In genomic region chr2:121388371-121388770, GRCh38 we compare ENCODE assay signal across 15 cellular contexts.
DNase-seq lines count a peak whose midpoint lies in the region; ATAC-seq and TF ChIP-seq lines count a peak whose summit lies in the region.
"Had no signal": no experiment of that assay in that cellular context is flagged by ENCODE, and none has a peak within 500 bp of the region (broad histone marks: within the 10 kb centered on the region; RNA-seq: fewer than 3 reads in every experiment).

No MANE protein-coding gene starts in this region.

- H3K9ac ChIP-seq in GM23248, result no peak overlapping the region

- no peaks in the 10 kb centered on the region for H3K9me3 ChIP-seq in GM23248 (ENCODE audit: low read depth)
- H3K9me3 ChIP-seq in T-helper 17 cell (ENCODE audit: control insufficient read depth, low read length, poor library complexity, severe bottlenecking), result no peaks in the 10 kb centered on the region
- no peaks in the 10 kb centered on the region for H3K9me3 ChIP-seq in CD8-positive, alpha-beta T cell (ENCODE audit: low read length)
- H3K9me3 ChIP-seq: HAP-1 had no signal

- ATAC-seq in T-helper 17 cell, result no peak
- no peak for ATAC-seq in CD8-positive, alpha-beta T cell
- ATAC-seq: Panc1, SK-N-SH treated with all-trans-retinoic acid at 6 μM for 48 hours had no signal

- no peaks in the 10 kb centered on the region for H3K4me1 Mint-ChIP-seq in T-helper 17 cell
- no peaks in the 10 kb centered on the region for H3K4me1 Mint-ChIP-seq in CD8-positive, alpha-beta T cell (ENCODE audit: low read depth)

- DNase-seq in ACHN (peak; percentile 58), GM23248 (no peak), astrocyte of the spinal cord (ENCODE audit: low read depth, low spot score) (peak; percentile 32), left kidney (ENCODE audit: low read depth, low spot score) (peak; percentile 20), GDM1 (lab: John Stamatoyannopoulos, UW) (no peak), T-helper 17 cell (no peak), DMS 273 (lab: John Stamatoyannopoulos, UW; ENCODE audit: unreplicated experiment) (no peak)
- no peak for DNase-seq in CD8-positive, alpha-beta T cell
- DNase-seq: CD4-positive, CD25-positive, alpha-beta regulatory T cell; NCI-H1417 treated with DMSO at 0.1 percent for 48 hours; NCI-H2029 treated with DMSO at 0.1 percent for 48 hours; SHP77 had no signal

- no peak overlapping the region for H3K27ac Mint-ChIP-seq in T-helper 17 cell
- H3K27ac Mint-ChIP-seq in CD8-positive, alpha-beta T cell, result no peak overlapping the region
- H3K27ac Mint-ChIP-seq: CD4-positive, CD25-positive, alpha-beta regulatory T cell had no signal

- in situ Hi-C loops in ACHN (cut with HindIII; ENCODE audit: low pct_ligation_motif_present, low pct_unique_long_range_greater_than_20kb, low sequenced_read_pairs) (no loop called here), GM23248 (cut with MboI) (loop anchor here (25.0 kb wide), 1 partner anchor 324 kb away; no protein-coding TSS in a partner anchor), astrocyte of the spinal cord (cut with HindIII; ENCODE audit: low sequenced_read_pairs) (no loop called here)

- H3K4me3 Mint-ChIP-seq in T-helper 17 cell, result no peak overlapping the region
- no peak overlapping the region for H3K4me3 Mint-ChIP-seq in CD8-positive, alpha-beta T cell
- H3K4me3 Mint-ChIP-seq: CD4-positive, CD25-positive, alpha-beta regulatory T cell had no signal

- 0 out of 2 replicates have a peak overlapping the region, but pooled peaks have one; percentile 4 for H3K27ac ChIP-seq in GM23248
- H3K27ac ChIP-seq in CD8-positive, alpha-beta T cell (ENCODE audit: low read depth, low read length), result no peak overlapping the region

- CTCF ChIA-PET in CD8-positive, alpha-beta T cell (lab: Charles Lee), result interaction anchor here (0.7 kb wide), 1 partner anchor 8 kb away, joined by 3 read pairs; no protein-coding TSS in a partner anchor

- WGBS in GM23248 (ENCODE audit: low coverage in 1 of 2, low lambda C conversion rate in 2 of 2, missing lambda C conversion rate in 2 of 2), 2 experiments, result 94 to 98% methylated on average over 5 of the region's 5 CpGs

- H4K20me1 ChIP-seq in GM23248 (ENCODE audit: insufficient read depth), result no peaks in the 10 kb centered on the region

- peaks cover 18% of the 10 kb centered on the region for H3K4me1 ChIP-seq in GM23248 (ENCODE audit: insufficient read depth)
- no peaks in the 10 kb centered on the region for H3K4me1 ChIP-seq in CD8-positive, alpha-beta T cell (ENCODE audit: insufficient read depth, low read length)

- no peaks in the 10 kb centered on the region for H3K9me3 Mint-ChIP-seq in CD8-positive, alpha-beta T cell

- H3K4me2 ChIP-seq in GM23248 (ENCODE audit: unreplicated experiment), result no peak overlapping the region

- no peak overlapping the region for H2AFZ ChIP-seq in GM23248

- no peaks in the 10 kb centered on the region for H3K79me2 ChIP-seq in GM23248 (ENCODE audit: insufficient read depth)

- no peaks in the 10 kb centered on the region for H3K27me3 Mint-ChIP-seq in T-helper 17 cell
- H3K27me3 Mint-ChIP-seq in CD8-positive, alpha-beta T cell (ENCODE audit: low read depth), result no peaks in the 10 kb centered on the region
- H3K27me3 Mint-ChIP-seq: CD4-positive, CD25-positive, alpha-beta regulatory T cell had no signal

- peaks cover 9% of the 10 kb centered on the region; the same call in 1 of the 2 replicates for H3F3A ChIP-seq in GM23248 (ENCODE audit: insufficient read depth)

- no peaks in the 10 kb centered on the region for H3K27me3 ChIP-seq in GM23248 (replicated peaks; ENCODE audit: insufficient read depth)
- no peaks in the 10 kb centered on the region for H3K27me3 ChIP-seq in CD8-positive, alpha-beta T cell (ENCODE audit: insufficient read depth, low read length)

- POLR2A ChIA-PET in CD8-positive, alpha-beta T cell (lab: Charles Lee), result no interaction called here

- peaks cover 4% of the 10 kb centered on the region for H3K36me3 Mint-ChIP-seq in T-helper 17 cell (ENCODE audit: low read depth)
- H3K36me3 Mint-ChIP-seq in CD8-positive, alpha-beta T cell, result peaks cover 68% of the 10 kb centered on the region

- intact Hi-C loops in CD8-positive, alpha-beta T cell (cut with DNase I, micrococcal nuclease), result no loop called here

- H3K9me2 ChIP-seq in GM23248 (ENCODE audit: insufficient read depth), result no peaks in the 10 kb centered on the region

- no peak for TF ChIP-seq CTCF in astrocyte of the spinal cord (IDR thresholded peaks at IDR 0.05; ENCODE audit: low read depth, low read length)
- no peak for TF ChIP-seq CTCF in CD8-positive, alpha-beta T cell (IDR thresholded peaks at IDR 0.05)

- H3K4me3 ChIP-seq in GM23248 (no peak overlapping the region), astrocyte of the spinal cord (ENCODE audit: low read depth, low read length) (no peak overlapping the region)
- no peak overlapping the region for H3K4me3 ChIP-seq in CD8-positive, alpha-beta T cell (ENCODE audit: low read depth, low read length)
- H3K4me3 ChIP-seq: HAP-1 had no signal

- H3K36me3 ChIP-seq in GM23248 (ENCODE audit: low read depth), result peaks cover 24% of the 10 kb centered on the region
- peaks cover 28% of the 10 kb centered on the region for H3K36me3 ChIP-seq in CD8-positive, alpha-beta T cell (ENCODE audit: insufficient read depth, low read length)

Comparison
In these comparisons a context has a peak if more than half of its experiments do, and no peak if none do; other contexts are left out.
1. DNase-seq: peak in ACHN (single experiment), astrocyte of the spinal cord (single experiment) and left kidney (single experiment); none in GM23248 (single experiment), GDM1 (single experiment), T-helper 17 cell (0 of 3), CD8-positive, alpha-beta T cell (0 of 7) and DMS 273 (single experiment).